In the genomic region with DNA sequence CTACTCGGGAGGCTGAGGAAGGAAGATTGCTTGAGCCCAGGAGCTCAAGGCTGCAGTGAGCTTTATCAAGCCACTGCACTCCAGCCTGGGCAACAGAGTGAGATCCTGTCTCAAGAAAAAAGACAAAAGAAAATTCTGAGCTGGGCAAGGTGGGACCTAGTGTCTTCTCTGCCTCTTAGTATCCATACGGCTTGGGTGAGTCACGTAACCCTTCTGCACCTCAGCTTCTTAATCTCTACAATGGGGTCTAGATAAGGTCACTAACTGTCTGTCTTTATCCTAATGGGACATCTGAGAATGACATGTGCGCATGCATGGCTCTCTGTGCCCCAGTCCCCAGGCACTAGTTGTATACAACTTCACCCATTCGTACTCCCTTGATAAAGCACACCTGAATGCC, we compare ENCODE assay signal across 7 cellular contexts.
"Had no signal": no experiment of that assay in that cellular context is flagged by ENCODE, and none has a peak within 500 bp of the region (broad histone marks: within the 10 kb centered on the region; RNA-seq: fewer than 3 reads in every experiment).

No MANE protein-coding gene starts in this region.

- H3K4me2 ChIP-seq: GM23338 had no signal

- H3K36me3 Mint-ChIP-seq: IgD-negative memory B cell had no signal

- H3K27ac Mint-ChIP-seq: GM23338, IgD-negative memory B cell had no signal

- H3K27ac ChIP-seq: HL-60 had no signal

- ATAC-seq: GM23338, HepG2 had no signal

- H3K27me3 Mint-ChIP-seq: IgD-negative memory B cell had no signal

- H3K4me3 ChIP-seq: GM23338 had no signal

- H3K4me3 Mint-ChIP-seq: GM23338, IgD-negative memory B cell had no signal

- DNase-seq: H7, HCEC 1CT, KG1 had no signal

- FAIRE-seq: HepG2 had no signal
